8 cellular contexts compared by ENCODE assay signal in genomic region chr9:73683862-73684591, GRCh38.
A peak's percentile ranks its signal among the peaks of the same experiment; 100 is the strongest.
DNase-seq lines count a peak whose midpoint lies in the region; ATAC-seq and TF ChIP-seq lines count a peak whose summit lies in the region.

No MANE protein-coding gene starts in this region.

- peaks cover 4% of the 10 kb centered on the region for H3K4me1 Mint-ChIP-seq in type B pancreatic cell (ENCODE audit: unreplicated experiment)

- DNase-seq in DMS114 treated with DMSO at 0.1 percent for 48 hours (lab: John Stamatoyannopoulos, UW; ENCODE audit: unreplicated experiment) (peak; percentile 9), NCI-H460 (ENCODE audit: extremely low read depth, low read depth) (peak; percentile 8), erythroblast (lab: John Stamatoyannopoulos, UW) (peak; percentile 1 to 3), type B pancreatic cell (ENCODE audit: extremely low spot score, unreplicated experiment) (no peak), MG63 (no peak), anterior cingulate cortex (lab: John Stamatoyannopoulos, UW) (no peak)
- DNase-seq in activated effector memory CD4-positive, alpha-beta T cell treated with Interleukin-2 at 50 U/mL for 16 hours: no peak

- H3K36me3 ChIP-seq in MG63: no peaks in the 10 kb centered on the region

- no peaks in the 10 kb centered on the region for H3K27me3 Mint-ChIP-seq in type B pancreatic cell

- H3K27me3 ChIP-seq in MG63: no peaks in the 10 kb centered on the region

- TF ChIP-seq CTCF in type B pancreatic cell (conservative IDR thresholded peaks at IDR 0.05): peak; percentile 79

- H3K27ac Mint-ChIP-seq in type B pancreatic cell: no peak overlapping the region

- H3K9me3 Mint-ChIP-seq in type B pancreatic cell: peaks cover 8% of the 10 kb centered on the region

- H3K4me3 ChIP-seq in MG63: no peak overlapping the region

- no peak for TF ChIP-seq POLR2A in erythroblast (IDR thresholded peaks at IDR 0.05; ENCODE audit: low read length)

- peak; percentile 52 for ATAC-seq in GM21717 (IDR thresholded peaks at IDR 0.05; ENCODE audit: unreplicated experiment)

- H3K9me3 ChIP-seq in MG63: peaks cover 5% of the 10 kb centered on the region; the same call in 1 of the 2 replicates

- H3K36me3 Mint-ChIP-seq in type B pancreatic cell: no peaks in the 10 kb centered on the region

- H3K4me3 Mint-ChIP-seq in type B pancreatic cell: no peak overlapping the region

Comparison
In these comparisons a context has a peak if more than half of its experiments do, and no peak if none do; other contexts are left out.
1. DNase-seq: peak in DMS114 treated with DMSO at 0.1 percent for 48 hours (single experiment), NCI-H460 (single experiment) and erythroblast (2 of 2); none in type B pancreatic cell (single experiment), MG63 (single experiment), anterior cingulate cortex (0 of 58) and activated effector memory CD4-positive, alpha-beta T cell treated with Interleukin-2 at 50 U/mL for 16 hours (single experiment).